Comparison of ENCODE assay signal across 29 cellular contexts in the genomic region with DNA sequence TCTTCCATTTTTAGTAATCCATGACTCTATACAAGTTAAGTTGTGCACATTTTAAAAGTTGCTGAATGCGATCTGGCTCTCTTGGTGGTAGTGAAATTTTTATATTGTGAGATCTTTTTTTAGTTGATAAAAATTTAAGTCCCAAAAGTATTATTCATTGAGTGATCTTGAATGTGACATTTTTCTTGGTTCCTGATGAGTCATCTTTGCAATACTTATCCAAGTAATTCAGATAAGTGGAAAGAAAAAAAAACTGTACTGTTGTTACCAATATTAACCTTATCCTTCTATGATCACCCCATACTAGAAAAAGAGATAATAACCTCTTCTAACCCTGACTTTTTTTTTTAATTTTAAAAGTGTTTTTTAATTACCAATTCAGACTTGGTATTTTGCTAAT.
"Had no signal": no experiment of that assay in that cellular context is flagged by ENCODE, and none has a peak within 500 bp of the region (broad histone marks: within the 10 kb centered on the region; RNA-seq: fewer than 3 reads in every experiment).

No MANE protein-coding gene starts in this region.

- H2AFZ ChIP-seq: hepatocyte had no signal

- H3K79me2 ChIP-seq: hepatocyte had no signal

- H3K27me3 ChIP-seq: cardiac muscle cell, colonic mucosa, gastroesophageal sphincter, hepatocyte, ovary, suprapubic skin, tibial artery had no signal

- H3K4me2 ChIP-seq: hepatocyte had no signal

- H3K9me3 ChIP-seq: colonic mucosa, gastroesophageal sphincter, ovary, suprapubic skin, tibial artery had no signal

- H3K36me3 Mint-ChIP-seq: activated naive CD8-positive, alpha-beta T cell; brain; stimulated activated effector memory CD8-positive, alpha-beta T cell treated with anti-CD3 and anti-CD28 coated beads, Interleukin-12 subunit alpha, Interleukin-12 subunit beta, amount 100 ng/mL, for 72 hours had no signal

- H3K4me1 Mint-ChIP-seq: brain; nephron progenitor cell; stimulated activated effector memory CD8-positive, alpha-beta T cell treated with anti-CD3 and anti-CD28 coated beads, Interleukin-12 subunit alpha, Interleukin-12 subunit beta, amount 100 ng/mL, for 72 hours; T-helper 17 cell had no signal

- FAIRE-seq: kidney, small intestine had no signal

- ATAC-seq: activated T-cell treated with anti-CD3 and anti-CD28 coated beads, Interleukin-2, amount 50 U/mL, for 72 hours; gastroesophageal sphincter; left colon; sciatic nerve; stimulated activated effector memory CD8-positive, alpha-beta T cell treated with anti-CD3 and anti-CD28 coated beads, Interleukin-12 subunit alpha, Interleukin-12 subunit beta, amount 100 ng/mL, for 72 hours; T-helper 17 cell had no signal

- H3K36me3 ChIP-seq: cardiac muscle cell, colonic mucosa, gastroesophageal sphincter, ovary, suprapubic skin, tibial artery had no signal

- H3K27ac Mint-ChIP-seq: activated naive CD8-positive, alpha-beta T cell; activated T-cell treated with anti-CD3 and anti-CD28 coated beads, Interleukin-2, amount 50 U/mL, for 72 hours; brain; nephron progenitor cell; progenitor cell of endocrine pancreas; stimulated activated effector memory CD8-positive, alpha-beta T cell treated with anti-CD3 and anti-CD28 coated beads, Interleukin-12 subunit alpha, Interleukin-12 subunit beta, amount 100 ng/mL, for 72 hours; T-helper 17 cell had no signal

- H3K9me3 Mint-ChIP-seq: nephron progenitor cell had no signal

- H3K27me3 Mint-ChIP-seq: brain, progenitor cell of endocrine pancreas, T-helper 17 cell had no signal

- H3K4me3 Mint-ChIP-seq: activated naive CD8-positive, alpha-beta T cell; activated T-cell treated with anti-CD3 and anti-CD28 coated beads, Interleukin-2, amount 50 U/mL, for 72 hours; brain; nephron progenitor cell; stimulated activated effector memory CD8-positive, alpha-beta T cell treated with anti-CD3 and anti-CD28 coated beads, Interleukin-12 subunit alpha, Interleukin-12 subunit beta, amount 100 ng/mL, for 72 hours; T-helper 17 cell had no signal

- H3K4me1 ChIP-seq: colonic mucosa, gastroesophageal sphincter, suprapubic skin, tibial artery had no signal

- H3K4me3 ChIP-seq: cardiac muscle cell, colonic mucosa, dorsolateral prefrontal cortex, gastroesophageal sphincter, hepatocyte, ovary, suprapubic skin, tibial artery had no signal

- DNase-seq: activated CD4-positive, alpha-beta T cell treated with anti-CD3 and anti-CD28 coated beads for 1 hour; activated CD4-positive, alpha-beta T cell treated with anti-CD3 and anti-CD28 coated beads, Interleukin-2, amount 50 U/mL, for 1 hour; activated naive CD4-positive, alpha-beta T cell; activated T-cell treated with anti-CD3 and anti-CD28 coated beads for 4 hours; activated T-cell treated with anti-CD3 and anti-CD28 coated beads, Interleukin-2, amount 50 U/mL, for 72 hours; anterior cingulate cortex; cerebellar nuclear complex; colonic mucosa; dorsolateral prefrontal cortex; effector memory CD4-positive, alpha-beta T cell; kidney; left colon; mammary epithelial cell; nephron progenitor cell; ovary; retina; small intestine; stimulated activated CD4-positive, alpha-beta T cell treated with anti-CD3 and anti-CD28 coated beads, Interleukin-4, amount 100 ng/mL, for 24 hours; T-helper 17 cell; tibial artery had no signal

- H3K27ac ChIP-seq: cardiac muscle cell, colonic mucosa, dorsolateral prefrontal cortex, gastroesophageal sphincter, hepatocyte, ovary, suprapubic skin, tibial artery had no signal
